9 cellular contexts compared by ENCODE assay signal in the genomic region with DNA sequence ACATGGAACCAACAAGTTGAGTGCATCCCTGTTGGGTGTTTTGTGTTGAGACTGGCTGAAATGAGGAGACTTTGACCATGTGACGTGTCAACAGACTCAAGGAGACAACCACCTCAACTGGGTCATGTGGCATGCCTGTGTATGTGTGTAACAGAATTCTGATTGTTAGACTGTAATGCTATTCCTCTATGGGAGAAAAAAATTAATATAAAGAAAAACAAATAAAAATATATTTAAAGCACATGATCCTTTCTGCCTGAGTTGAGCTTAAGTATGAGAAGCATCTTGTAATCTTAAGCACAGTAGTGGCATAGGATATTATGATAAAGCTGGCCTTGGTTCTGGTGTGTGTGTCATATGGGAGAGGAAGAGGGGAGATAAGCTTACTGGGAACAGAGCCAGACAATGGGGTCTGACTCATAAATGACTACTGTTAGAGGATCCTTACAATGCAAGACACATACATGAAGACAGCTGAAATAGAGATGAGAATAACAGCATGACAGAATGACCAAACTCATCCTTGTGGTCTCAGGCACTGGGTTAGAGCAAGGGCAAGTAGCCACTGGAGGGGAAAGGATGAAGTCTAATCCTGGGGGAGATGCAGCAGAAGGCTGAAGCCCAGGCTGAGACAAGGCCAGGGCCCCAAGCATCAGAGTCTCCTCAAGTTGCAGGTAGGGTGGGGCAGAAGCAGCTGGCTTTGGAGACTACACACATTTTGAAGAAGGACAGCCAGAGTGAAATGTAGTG. TPM values are rescaled to one million over a fixed set of nuclear protein-coding genes. Genes with fewer than 3 reads are reported as not detected.
DNase-seq lines count a peak whose midpoint lies in the region; ATAC-seq and TF ChIP-seq lines count a peak whose summit lies in the region.
"Had no signal": no experiment of that assay in that cellular context is flagged by ENCODE, and none has a peak within 500 bp of the region (broad histone marks: within the 10 kb centered on the region; RNA-seq: fewer than 3 reads in every experiment).

No MANE protein-coding gene starts in this region.

- H3K27me3 Mint-ChIP-seq in natural killer cell (ENCODE audit: low read depth in 2 of 2): no peaks in the 10 kb centered on the region
- H3K27me3 Mint-ChIP-seq in natural killer cell treated with Interleukin-12 subunit alpha and Interleukin-12 subunit beta and Interleukin-15 and Interleukin-18, amount 100 ng/mL, for 72 hours: no peaks in the 10 kb centered on the region

- intact Hi-C loops in natural killer cell (cut with micrococcal nuclease): no loop called here

- H3K4me3 Mint-ChIP-seq in natural killer cell: peak overlapping the region; percentile 1
- H3K4me3 Mint-ChIP-seq in natural killer cell treated with Interleukin-12 subunit alpha and Interleukin-12 subunit beta and Interleukin-15 and Interleukin-18, amount 100 ng/mL, for 72 hours: no peak overlapping the region

- peaks cover 9 to 17% of the 10 kb centered on the region in 2 donors for H3K4me1 Mint-ChIP-seq in natural killer cell
- H3K4me1 Mint-ChIP-seq in natural killer cell treated with Interleukin-12 subunit alpha and Interleukin-12 subunit beta and Interleukin-15 and Interleukin-18, amount 100 ng/mL, for 72 hours (ENCODE audit: low read depth in 2 of 2): peaks cover 13 to 25% of the 10 kb centered on the region in 2 donors

- DNase-seq in natural killer cell (no peak), RWPE1 (ENCODE audit: low spot score) (peak; percentile 98), fibroblast of pulmonary artery (ENCODE audit: low read depth) (peak; percentile 99), superior temporal gyrus (ENCODE audit: extremely low spot score) (peak; percentile 20), NCI-H146 treated with DMSO at 0.1 percent for 48 hours (lab: John Stamatoyannopoulos, UW; ENCODE audit: unreplicated experiment) (no peak)
- DNase-seq in natural killer cell treated with Interleukin-12 subunit alpha and Interleukin-12 subunit beta and Interleukin-15 and Interleukin-18, amount 100 ng/mL, for 72 hours (ENCODE audit: low spot score): no peak

- no peak overlapping the region for H3K4me3 ChIP-seq in fibroblast of pulmonary artery (replicated peaks; ENCODE audit: low read depth, low read length)
- H3K4me3 ChIP-seq: ovary had no signal

- H3K9me3 Mint-ChIP-seq in natural killer cell: no peaks in the 10 kb centered on the region
- H3K9me3 Mint-ChIP-seq in natural killer cell treated with Interleukin-12 subunit alpha and Interleukin-12 subunit beta and Interleukin-15 and Interleukin-18, amount 100 ng/mL, for 72 hours: no peaks in the 10 kb centered on the region

- H3K36me3 Mint-ChIP-seq in natural killer cell: no peaks in the 10 kb centered on the region
- H3K36me3 Mint-ChIP-seq in natural killer cell treated with Interleukin-12 subunit alpha and Interleukin-12 subunit beta and Interleukin-15 and Interleukin-18, amount 100 ng/mL, for 72 hours: peaks cover 8% of the 10 kb centered on the region

- TF ChIP-seq CTCF in natural killer cell (IDR thresholded peaks at IDR 0.05): no peak
- no peak for TF ChIP-seq CTCF in RWPE1 (conservative IDR thresholded peaks at IDR 0.05; ENCODE audit: low read depth)
- TF ChIP-seq CTCF in fibroblast of pulmonary artery (IDR thresholded peaks at IDR 0.05; ENCODE audit: low read length, missing control alignments): no peak

- no peak for ATAC-seq in natural killer cell
- no peak for ATAC-seq in natural killer cell treated with Interleukin-12 subunit alpha and Interleukin-12 subunit beta and Interleukin-15 and Interleukin-18, amount 100 ng/mL, for 72 hours
- ATAC-seq in GM21717 (IDR thresholded peaks at IDR 0.05; ENCODE audit: unreplicated experiment): no peak
- no peak for ATAC-seq in HG02678 (IDR thresholded peaks at IDR 0.05; ENCODE audit: unreplicated experiment)

- POLR2A ChIA-PET in RWPE1 (lab: Yijun Ruan, JAX; ENCODE audit: low non-redundant PET): no interaction called here

- peak overlapping the region; percentile 69 for H3K27ac ChIP-seq in RWPE1
- H3K27ac ChIP-seq: ovary had no signal

- CTCF ChIA-PET in RWPE1 (lab: Yijun Ruan, JAX): interaction anchor here (0.7 to 1.2 kb wide), 5 partner anchors 13 to 401 kb away, joined by 3 to 5 read pairs (median 3); no protein-coding TSS in a partner anchor

- H3K27ac Mint-ChIP-seq in natural killer cell: no peak overlapping the region
- H3K27ac Mint-ChIP-seq in natural killer cell treated with Interleukin-12 subunit alpha and Interleukin-12 subunit beta and Interleukin-15 and Interleukin-18, amount 100 ng/mL, for 72 hours: no peak overlapping the region

RNA-seq across cellular contexts. Expression of a gene that starts 9.2 kb away (rescaled TPM):
- total RNA-seq in natural killer cell: 10 to 100 TPM; 30.7 to 56.3 (median 35.9) TPM
- total RNA-seq in natural killer cell treated with Interleukin-12 subunit alpha and Interleukin-12 subunit beta and Interleukin-15 and Interleukin-18, amount 100 ng/mL, for 72 hours: 1 to 10 TPM; 3.0 to 4.3 TPM

RNA-seq across cellular contexts. Expression of a gene that starts 36.5 kb away (rescaled TPM):
- 10 to 100 TPM in 1 of 3 donors, 1 to 10 TPM in 2; 7.0 to 11.1 (median 8.2) TPM for total RNA-seq in natural killer cell
- total RNA-seq in natural killer cell treated with Interleukin-12 subunit alpha and Interleukin-12 subunit beta and Interleukin-15 and Interleukin-18, amount 100 ng/mL, for 72 hours: 10 to 100 TPM; 20.1 to 20.6 TPM

Comparison
In these comparisons a context has a peak if more than half of its experiments do, and no peak if none do; other contexts are left out.
1. RNA of a gene that starts 9.2 kb away (total RNA-seq): 30.7 to 56.3 TPM in natural killer cell; 3.0 to 4.3 TPM in natural killer cell treated with Interleukin-12 subunit alpha and Interleukin-12 subunit beta and Interleukin-15 and Interleukin-18, amount 100 ng/mL, for 72 hours; every median in the first group is over 4 times any median in the second.
2. DNase-seq: peak in RWPE1 (single experiment), fibroblast of pulmonary artery (single experiment) and superior temporal gyrus (single experiment); none in natural killer cell (single experiment), natural killer cell treated with Interleukin-12 subunit alpha and Interleukin-12 subunit beta and Interleukin-15 and Interleukin-18, amount 100 ng/mL, for 72 hours (single experiment) and NCI-H146 treated with DMSO at 0.1 percent for 48 hours (single experiment).